In the genomic region with DNA sequence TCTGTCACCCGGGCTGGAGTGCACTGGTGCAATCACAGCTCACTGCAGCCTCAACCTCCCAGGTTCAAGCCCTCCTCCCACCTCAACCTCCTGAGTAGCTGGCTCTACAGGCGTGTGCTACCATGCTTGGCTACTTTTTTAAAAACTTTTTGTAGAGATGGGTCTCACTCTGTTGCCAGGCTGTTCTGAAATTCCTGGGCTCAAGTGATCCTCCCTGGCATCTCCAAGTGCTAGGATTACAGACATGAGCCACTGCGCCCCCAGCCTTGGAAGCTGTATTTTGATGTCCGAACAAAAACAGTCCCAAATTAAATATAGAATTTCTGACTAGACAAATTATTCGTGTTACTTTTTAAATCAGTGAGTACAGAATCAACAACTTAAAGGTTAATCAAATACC, we compare ENCODE assay signal across 17 cellular contexts.
"Had no signal": no experiment of that assay in that cellular context is flagged by ENCODE, and none has a peak within 500 bp of the region (broad histone marks: within the 10 kb centered on the region; RNA-seq: fewer than 3 reads in every experiment).

No MANE protein-coding gene starts in this region.

- H3K9me3 ChIP-seq: colonic mucosa, tibial nerve, upper lobe of right lung had no signal

- H3K27ac ChIP-seq: colonic mucosa, foreskin keratinocyte, upper lobe of right lung had no signal

- H3K4me3 ChIP-seq: colonic mucosa, tibial nerve, upper lobe of right lung had no signal

- DNase-seq: colonic mucosa; effector CD4-positive, alpha-beta T cell; endodermal cell; erythroblast; foreskin keratinocyte; kidney; left colon; mesendoderm; naive B cell; posterior cingulate gyrus; stimulated activated CD4-positive, alpha-beta T cell treated with anti-CD3 and anti-CD28 coated beads, Interleukin-12 subunit alpha, Interleukin-12 subunit beta, amount 100 ng/mL, for 4 hours; stimulated activated naive CD4-positive, alpha-beta T cell; upper lobe of right lung had no signal

- H3K27me3 Mint-ChIP-seq: naive B cell had no signal

- H3K27ac Mint-ChIP-seq: endodermal cell had no signal

- H3K27me3 ChIP-seq: colonic mucosa, foreskin keratinocyte, tibial nerve, upper lobe of right lung had no signal

- H3K4me3 Mint-ChIP-seq: endodermal cell, naive B cell, nephron had no signal

- H3K36me3 ChIP-seq: colonic mucosa, upper lobe of right lung had no signal

- ATAC-seq: foreskin keratinocyte, left colon, upper lobe of right lung had no signal

- FAIRE-seq: endothelial cell of umbilical vein, kidney, small intestine had no signal

- H3K9me3 Mint-ChIP-seq: endodermal cell, naive B cell, nephron had no signal

- H3K4me1 ChIP-seq: colonic mucosa, foreskin keratinocyte had no signal
